In the genomic region with DNA sequence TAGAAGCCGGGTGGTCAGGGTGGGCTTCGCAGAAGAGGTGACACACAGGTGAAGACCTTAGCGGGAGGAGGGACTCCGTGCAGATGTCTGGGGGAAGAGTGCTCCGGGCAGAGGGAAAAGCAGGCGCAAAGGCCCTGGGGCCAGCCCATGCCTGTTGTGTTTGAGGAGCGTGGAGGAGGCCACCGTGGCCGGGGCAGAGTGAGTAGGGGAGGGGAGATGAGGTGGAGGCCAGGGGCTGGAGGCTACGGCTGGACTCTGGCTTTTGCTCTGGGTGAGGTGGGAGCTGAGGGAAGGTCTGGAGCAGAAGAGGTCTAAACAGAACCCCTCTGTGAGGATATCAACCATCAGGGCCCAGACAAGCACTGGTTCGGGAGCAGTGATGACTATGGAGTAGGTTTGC, we compare ENCODE assay signal across 18 cellular contexts.
DNase-seq lines count a peak whose midpoint lies in the region; ATAC-seq and TF ChIP-seq lines count a peak whose summit lies in the region.
"Had no signal": no experiment of that assay in that cellular context is flagged by ENCODE, and none has a peak within 500 bp of the region (broad histone marks: within the 10 kb centered on the region; RNA-seq: fewer than 3 reads in every experiment).

No MANE protein-coding gene starts in this region.

- H3K9me3 Mint-ChIP-seq in immature natural killer cell, result peaks cover 0 to 1% (median 0%) of the 10 kb centered on the region in 6 donors
- H3K9me3 Mint-ChIP-seq in activated CD4-positive, alpha-beta T cell treated with anti-CD3 and anti-CD28 coated beads for 36 hours (ENCODE audit: low read depth), result no peaks in the 10 kb centered on the region

- H3K9me3 ChIP-seq in heart left ventricle (no peaks in the 10 kb centered on the region), lower lobe of right lung (no peaks in the 10 kb centered on the region), upper lobe of right lung (no peaks in the 10 kb centered on the region)
- H3K9me3 ChIP-seq: A549, BLaER1, HAP-1 had no signal

- H3K4me3 ChIP-seq in heart left ventricle (no peak overlapping the region), lower lobe of right lung (no peak overlapping the region), upper lobe of right lung (no peak overlapping the region)
- H3K4me3 ChIP-seq: A549, BLaER1, HAP-1 had no signal

- no peak overlapping the region for H3K27ac Mint-ChIP-seq in immature natural killer cell
- H3K27ac Mint-ChIP-seq in activated CD4-positive, alpha-beta T cell treated with anti-CD3 and anti-CD28 coated beads for 36 hours, result no peak overlapping the region
- H3K27ac Mint-ChIP-seq: CD4-positive, alpha-beta memory T cell had no signal

- DNase-seq in cardiac septum (ENCODE audit: low spot score) (peak; percentile 29), heart left ventricle (no peak), lower lobe of right lung (peak; percentile 26), posterior vena cava (ENCODE audit: low spot score) (peak; percentile 71), upper lobe of right lung (peak; percentile 21), immature natural killer cell (no peak), NCI-H446 (lab: John Stamatoyannopoulos, UW) (no peak)
- no peak for DNase-seq in activated CD4-positive, alpha-beta T cell treated with anti-CD3 and anti-CD28 coated beads for 36 hours
- DNase-seq: CD4-positive, alpha-beta memory T cell; DMS153; DMS79; GF-D8; IMR-90 had no signal

- POLR2A ChIA-PET in activated CD4-positive, alpha-beta T cell treated with anti-CD3 and anti-CD28 coated beads for 36 hours (lab: Charles Lee), result no interaction called here

- no peaks in the 10 kb centered on the region for H3K36me3 Mint-ChIP-seq in immature natural killer cell
- H3K36me3 Mint-ChIP-seq in activated CD4-positive, alpha-beta T cell treated with anti-CD3 and anti-CD28 coated beads for 36 hours (ENCODE audit: low read depth), result no peaks in the 10 kb centered on the region
- H3K36me3 Mint-ChIP-seq: CD14-positive monocyte; CD4-positive, alpha-beta memory T cell had no signal

- H3K36me3 ChIP-seq in heart left ventricle (no peaks in the 10 kb centered on the region), lower lobe of right lung (no peaks in the 10 kb centered on the region), upper lobe of right lung (no peaks in the 10 kb centered on the region)
- H3K36me3 ChIP-seq: BLaER1, HAP-1 had no signal

- TF ChIP-seq POLR2A in heart left ventricle (IDR thresholded peaks at IDR 0.05), result no peak

- CTCF ChIA-PET in activated CD4-positive, alpha-beta T cell treated with anti-CD3 and anti-CD28 coated beads for 36 hours (lab: Charles Lee), result no interaction called here

- H3K27me3 ChIP-seq in heart left ventricle (peaks cover 0 to 32% (median 0%) of the 10 kb centered on the region in 9 donors), lower lobe of right lung (ENCODE audit: low read depth) (peaks cover 61% of the 10 kb centered on the region), upper lobe of right lung (peaks cover 12% of the 10 kb centered on the region)
- H3K27me3 ChIP-seq: BLaER1 had no signal

- H3K4me3 Mint-ChIP-seq in immature natural killer cell, result no peak overlapping the region
- H3K4me3 Mint-ChIP-seq in activated CD4-positive, alpha-beta T cell treated with anti-CD3 and anti-CD28 coated beads for 36 hours, result no peak overlapping the region
- H3K4me3 Mint-ChIP-seq: CD14-positive monocyte; CD4-positive, alpha-beta memory T cell had no signal

- H3K27ac ChIP-seq in heart left ventricle (no peak overlapping the region), lower lobe of right lung (no peak overlapping the region), upper lobe of right lung (no peak overlapping the region)
- H3K27ac ChIP-seq: 22Rv1, A549, BLaER1 had no signal

- intact Hi-C loops in cardiac septum (cut with DNase I), result no loop called here
- intact Hi-C loops in heart left ventricle (cut with DNase I), result no loop called here
- intact Hi-C loops in lower lobe of right lung (cut with DNase I), result no loop called here
- intact Hi-C loops in posterior vena cava (cut with DNase I), result no loop called here
- intact Hi-C loops in upper lobe of right lung (cut with DNase I), result no loop called here
- intact Hi-C loops in activated CD4-positive, alpha-beta T cell treated with anti-CD3 and anti-CD28 coated beads for 36 hours (cut with DNase I, micrococcal nuclease), result no loop called here

- TF ChIP-seq CTCF in heart left ventricle (IDR thresholded peaks at IDR 0.05), result no peak
- no peak for TF ChIP-seq CTCF in lower lobe of right lung (IDR thresholded peaks at IDR 0.05)
- TF ChIP-seq CTCF in upper lobe of right lung (IDR thresholded peaks at IDR 0.05), result no peak

- H3K4me1 Mint-ChIP-seq in immature natural killer cell, result no peaks in the 10 kb centered on the region
- no peaks in the 10 kb centered on the region for H3K4me1 Mint-ChIP-seq in activated CD4-positive, alpha-beta T cell treated with anti-CD3 and anti-CD28 coated beads for 36 hours
- H3K4me1 Mint-ChIP-seq: CD14-positive monocyte; CD4-positive, alpha-beta memory T cell had no signal

- H3K4me1 ChIP-seq in heart left ventricle (peaks cover 0 to 21% (median 0%) of the 10 kb centered on the region in 12 donors), lower lobe of right lung (no peaks in the 10 kb centered on the region), upper lobe of right lung (no peaks in the 10 kb centered on the region)
- H3K4me1 ChIP-seq: A549, HAP-1 had no signal

- 88 to 89% (median 89%) methylated on average over 11 of the region's 11 CpGs for WGBS in heart left ventricle, 4 donors

- H3K27me3 Mint-ChIP-seq in immature natural killer cell (ENCODE audit: low read depth in 3 of 3), result peaks cover 8 to 11% (median 11%) of the 10 kb centered on the region in 3 donors
- peaks cover 14% of the 10 kb centered on the region for H3K27me3 Mint-ChIP-seq in activated CD4-positive, alpha-beta T cell treated with anti-CD3 and anti-CD28 coated beads for 36 hours

- no peak for ATAC-seq in heart left ventricle
- ATAC-seq in lower lobe of right lung, result no peak
- ATAC-seq in upper lobe of right lung, result no peak
- ATAC-seq in activated CD4-positive, alpha-beta T cell treated with anti-CD3 and anti-CD28 coated beads for 36 hours, result no peak
- ATAC-seq: A549 had no signal

Comparison
In these comparisons a context has a peak if more than half of its experiments do, and no peak if none do; other contexts are left out.
1. DNase-seq: peak in cardiac septum (single experiment), lower lobe of right lung (single experiment), posterior vena cava (single experiment) and upper lobe of right lung (single experiment); none in heart left ventricle (0 of 5), immature natural killer cell (0 of 3), NCI-H446 (0 of 2) and activated CD4-positive, alpha-beta T cell treated with anti-CD3 and anti-CD28 coated beads for 36 hours (single experiment).